8 cellular contexts compared by ENCODE assay signal in genomic region chr1:218459878-218460277, GRCh38.
DNase-seq lines count a peak whose midpoint lies in the region; ATAC-seq and TF ChIP-seq lines count a peak whose summit lies in the region.

No MANE protein-coding gene starts in this region.

- ATAC-seq in HG03066 (IDR thresholded peaks at IDR 0.05; ENCODE audit: low read depth, unreplicated experiment) (peak; percentile 59), HG03280 (IDR thresholded peaks at IDR 0.05; ENCODE audit: unreplicated experiment) (no peak)

- H3K9me3 ChIP-seq in adipocyte (ENCODE audit: control insufficient read depth, low read length) (no peaks in the 10 kb centered on the region), stomach smooth muscle (ENCODE audit: control insufficient read depth in 2 of 2, low read length in 2 of 2) (no peaks in the 10 kb centered on the region)

- peak overlapping the region; percentile 79 for H3K27ac ChIP-seq in stomach smooth muscle (ENCODE audit: low read length)

- DNase-seq in AG10803 (ENCODE audit: low read depth): peak; percentile 92
- peak; percentile 83 for DNase-seq in adipocyte (ENCODE audit: low read depth)
- peak; percentile 87 for DNase-seq in iPS DF 19.7 (ENCODE audit: low read depth, low spot score)
- DNase-seq in GM19240 (ENCODE audit: insufficient read length, low spot score): no peak
- no peak for DNase-seq in activated CD4-positive, alpha-beta T cell treated with anti-CD3 and anti-CD28 coated beads for 1 hour

- H3K4me1 ChIP-seq in adipocyte (ENCODE audit: control insufficient read depth, insufficient read depth, low read length) (peaks cover 32% of the 10 kb centered on the region), stomach smooth muscle (ENCODE audit: control insufficient read depth, insufficient read depth, low read length) (peaks cover 26% of the 10 kb centered on the region)

- TF ChIP-seq CTCF in AG10803 (conservative IDR thresholded peaks at IDR 0.05; ENCODE audit: low read length): no peak

- H3K27me3 ChIP-seq in adipocyte (replicated peaks; ENCODE audit: control insufficient read depth, insufficient read depth, low read length) (no peaks in the 10 kb centered on the region), stomach smooth muscle (ENCODE audit: control insufficient read depth in 1 of 2, insufficient read depth in 2 of 2, low read length in 2 of 2) (no peaks in the 10 kb centered on the region)

- H3K9ac ChIP-seq in adipocyte (ENCODE audit: low read length) (peak overlapping the region; percentile 52), stomach smooth muscle (ENCODE audit: low read length in 2 of 2) (peak overlapping the region; percentile 30 to 49)

- H3K36me3 ChIP-seq in adipocyte (ENCODE audit: control insufficient read depth, insufficient read depth, low read length, severe bottlenecking) (no peaks in the 10 kb centered on the region), stomach smooth muscle (ENCODE audit: control insufficient read depth in 2 of 2, insufficient read depth in 2 of 2, low read length in 2 of 2) (no peaks in the 10 kb centered on the region)

- H3K4me3 ChIP-seq in AG10803 (ENCODE audit: low read length): no peak overlapping the region
- H3K4me3 ChIP-seq in adipocyte (ENCODE audit: low read length): peak overlapping the region; percentile 47
- peak overlapping the region; percentile 36 to 52 for H3K4me3 ChIP-seq in stomach smooth muscle (ENCODE audit: low read length in 2 of 2)

Comparison
In these comparisons a context has a peak if more than half of its experiments do, and no peak if none do; other contexts are left out.
1. DNase-seq: peak in AG10803 (single experiment), adipocyte (single experiment) and iPS DF 19.7 (single experiment); none in GM19240 (single experiment) and activated CD4-positive, alpha-beta T cell treated with anti-CD3 and anti-CD28 coated beads for 1 hour (single experiment).